ENCODE assay signal across 12 cellular contexts in the genomic region with DNA sequence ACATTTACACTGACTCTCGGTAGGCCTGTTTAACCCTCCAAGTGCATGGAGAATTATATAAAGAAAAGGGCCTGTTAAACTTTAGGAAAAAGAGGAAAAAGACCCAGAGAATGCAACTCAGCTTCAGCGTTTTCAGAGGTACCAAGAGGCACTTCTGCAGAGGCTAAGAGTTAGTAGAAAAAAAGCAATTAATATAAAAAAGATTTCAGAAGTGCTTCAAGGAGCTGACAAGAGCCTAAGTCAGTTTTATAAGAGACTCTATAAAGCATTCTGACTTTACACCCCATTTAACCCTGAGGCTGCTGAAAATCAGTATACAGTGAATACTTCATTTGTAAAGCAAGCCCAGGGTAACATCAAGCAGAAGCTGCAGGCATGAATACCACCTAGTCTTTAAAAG. TPM values are rescaled to one million over a fixed set of nuclear protein-coding genes. Genes with fewer than 3 reads are reported as not detected.
DNase-seq lines count a peak whose midpoint lies in the region; ATAC-seq and TF ChIP-seq lines count a peak whose summit lies in the region.
"Not testable (repeated sequence)": the region's sequence is repeated elsewhere in the genome, so short reads cannot be mapped to it uniquely, and the experiment has no call there.
"Had no signal": no experiment of that assay in that cellular context is flagged by ENCODE, and none has a peak within 500 bp of the region (broad histone marks: within the 10 kb centered on the region; RNA-seq: fewer than 3 reads in every experiment).

No MANE protein-coding gene starts in this region.

- H3K36me3 Mint-ChIP-seq in Caco-2 (ENCODE audit: insufficient read depth, unreplicated experiment); GM23338 (ENCODE audit: low read depth); MCF 10A (ENCODE audit: insufficient read depth, unreplicated experiment): not testable (repeated sequence)

- H3K27me3 ChIP-seq in Caco-2 (replicated peaks; ENCODE audit: control insufficient read depth, insufficient read depth, low read length); GM23338 (ENCODE audit: insufficient read depth); HUES64 (ENCODE audit: insufficient read depth, low read length); iPS-20b (ENCODE audit: insufficient read depth, low read length); mesendoderm (ENCODE audit: insufficient read depth, low read length, poor library complexity); parathyroid adenoma (ENCODE audit: control insufficient read depth, insufficient read depth, low read length): not testable (repeated sequence)

- H3K9me3 ChIP-seq in Caco-2; HUES64 (ENCODE audit: insufficient read depth, low read depth, low read length); iPS-20b (ENCODE audit: insufficient read depth, low read depth, low read length); parathyroid adenoma (ENCODE audit: control insufficient read depth, low read length): not testable (repeated sequence)

- not testable (repeated sequence) for H3K79me1 ChIP-seq in mesendoderm (ENCODE audit: low read length)

- not testable (repeated sequence) for H2BK5ac ChIP-seq in mesendoderm (ENCODE audit: low read length)

- not testable (repeated sequence) for H3K4me3 ChIP-seq in Caco-2 (ENCODE audit: low read depth, low read length); GM23338; HUES64 (ENCODE audit: low read length); iPS-20b (ENCODE audit: low read length); mesendoderm (ENCODE audit: low read length); parathyroid adenoma (ENCODE audit: low read depth, low read length)

- H3K4me1 ChIP-seq in Caco-2 (peaks cover 34% of the 10 kb centered on the region), GM23338 (ENCODE audit: insufficient read depth) (peaks cover 19% of the 10 kb centered on the region), HUES64 (ENCODE audit: insufficient read depth, low read length) (peaks cover 17% of the 10 kb centered on the region), iPS-20b (ENCODE audit: insufficient read depth, low read length) (peaks cover 18% of the 10 kb centered on the region), parathyroid adenoma (peaks cover 11% of the 10 kb centered on the region)
- H3K4me1 ChIP-seq in mesendoderm (ENCODE audit: control insufficient read depth, low read depth, low read length): not testable (repeated sequence)

- peak overlapping the region; percentile 96 for H2AFZ ChIP-seq in GM23338
- H2AFZ ChIP-seq in parathyroid adenoma: peak overlapping the region; percentile 6

- H3K23ac ChIP-seq in mesendoderm (ENCODE audit: low read length): not testable (repeated sequence)

- not testable (repeated sequence) for H3K27me3 Mint-ChIP-seq in Caco-2 (ENCODE audit: insufficient read depth, unreplicated experiment); GM23338 (ENCODE audit: insufficient read depth, low read depth, poor library complexity); MCF 10A (ENCODE audit: insufficient read depth, unreplicated experiment)

- not testable (repeated sequence) for H3F3A ChIP-seq in GM23338 (replicated peaks; ENCODE audit: low read depth)

- not testable (repeated sequence) for TF ChIP-seq CTCF in Caco-2 (IDR thresholded peaks at IDR 0.05; ENCODE audit: insufficient read depth in 1 of 2, low read depth in 1 of 2, low read length in 1 of 2, severe bottlenecking in 1 of 2, unreplicated experiment in 1 of 2); GM23338 (conservative IDR thresholded peaks at IDR 0.05; ENCODE audit: low read depth in 2 of 2); MCF 10A (IDR thresholded peaks at IDR 0.05; ENCODE audit: unreplicated experiment); parathyroid adenoma (IDR thresholded peaks at IDR 0.05)

- not testable (repeated sequence) for H3K9me3 Mint-ChIP-seq in Caco-2 (ENCODE audit: unreplicated experiment); GM23338; MCF 10A (ENCODE audit: unreplicated experiment)

- H3K27ac Mint-ChIP-seq in Caco-2 (ENCODE audit: unreplicated experiment) (peak overlapping the region; percentile 9), MCF 10A (ENCODE audit: low read depth, unreplicated experiment) (peak overlapping the region; percentile 2)
- not testable (repeated sequence) for H3K27ac Mint-ChIP-seq in GM23338

- intact Hi-C loops in Caco-2 (cut with micrococcal nuclease; ENCODE audit: unreplicated experiment); MCF 10A (cut with micrococcal nuclease): not testable (repeated sequence)

- H3K56ac ChIP-seq in mesendoderm (ENCODE audit: low read length): peak overlapping the region; percentile 49

- H3K27ac ChIP-seq in GM23338 (ENCODE audit: low read depth) (peak overlapping the region; percentile 92), HUES64 (ENCODE audit: low read depth, low read length) (peak overlapping the region; percentile 89)
- H3K27ac ChIP-seq in iPS-20b (ENCODE audit: low read length); mesendoderm (ENCODE audit: low read depth, low read length); parathyroid adenoma: not testable (repeated sequence)

- H2BK120ac ChIP-seq in mesendoderm (ENCODE audit: low read depth, low read length): not testable (repeated sequence)

- 44% methylated on average over 2 of the region's 2 CpGs for WGBS in HUES64
- no CpG with 5 or more reads among the region's 2 CpGs for WGBS in mesendoderm (ENCODE audit: extremely low coverage, insufficient coverage, low lambda C conversion rate)

- H4K20me1 ChIP-seq in GM23338 (replicated peaks; ENCODE audit: insufficient read depth): not testable (repeated sequence)

- H4K5ac ChIP-seq in mesendoderm (ENCODE audit: low read length): not testable (repeated sequence)

- peak overlapping the region; percentile 58 for H3K4me2 ChIP-seq in GM23338
- not testable (repeated sequence) for H3K4me2 ChIP-seq in mesendoderm (ENCODE audit: low read length); parathyroid adenoma (ENCODE audit: low read length)

- H3K9me2 ChIP-seq in GM23338 (ENCODE audit: insufficient read depth): not testable (repeated sequence)

- ATAC-seq in GM23338: peak; percentile 32; the same call in 2 of the 3 replicates

- not testable (repeated sequence) for BruUV-seq in Caco-2 (replicated peaks; lab: Mats Ljungman, UMichigan); MCF 10A (replicated peaks; lab: Mats Ljungman, UMichigan)

- not testable (repeated sequence) for H3K4me3 Mint-ChIP-seq in Caco-2 (ENCODE audit: unreplicated experiment); GM23338; MCF 10A (ENCODE audit: unreplicated experiment)

- not testable (repeated sequence) for H3K36me3 ChIP-seq in Caco-2 (ENCODE audit: control insufficient read depth, insufficient read depth, low read length); GM23338 (ENCODE audit: insufficient read depth); HUES64 (ENCODE audit: insufficient read depth, low read length); iPS-20b (ENCODE audit: insufficient read depth, low read depth, low read length); mesendoderm (ENCODE audit: control insufficient read depth, insufficient read depth, low read length); parathyroid adenoma (ENCODE audit: control insufficient read depth, insufficient read depth, low read length)

- H3K79me2 ChIP-seq in GM23338 (replicated peaks; ENCODE audit: insufficient read depth); mesendoderm (ENCODE audit: control insufficient read depth, insufficient read depth, low read length); parathyroid adenoma: not testable (repeated sequence)

- H4K8ac ChIP-seq in mesendoderm (ENCODE audit: low read depth, low read length): not testable (repeated sequence)

- peak overlapping the region; percentile 76 for H3K18ac ChIP-seq in mesendoderm (ENCODE audit: low read length)

- H3K4me1 Mint-ChIP-seq in Caco-2 (ENCODE audit: low read depth, unreplicated experiment) (peaks cover 46% of the 10 kb centered on the region), GM23338 (peaks cover 20% of the 10 kb centered on the region), MCF 10A (ENCODE audit: insufficient read depth, unreplicated experiment) (peaks cover 18% of the 10 kb centered on the region)

- not testable (repeated sequence) for H2BK15ac ChIP-seq in mesendoderm (replicated peaks; ENCODE audit: low read depth)

- not testable (repeated sequence) for DNase-seq in Caco-2; GM23338 (ENCODE audit: low spot score); MCF 10A (ENCODE audit: unreplicated experiment); mesendoderm

- H2AK5ac ChIP-seq in mesendoderm (ENCODE audit: low read length): not testable (repeated sequence)

- H3K4ac ChIP-seq in mesendoderm (ENCODE audit: low read depth, low read length): peak overlapping the region; percentile 9

- H3K9ac ChIP-seq in HUES64 (ENCODE audit: low read depth, low read length) (peak overlapping the region; percentile 47; the same call in 1 of the 2 replicates), iPS-20b (ENCODE audit: low read depth, low read length) (peak overlapping the region; percentile 61; the same call in 1 of the 2 replicates)
- H3K9ac ChIP-seq in mesendoderm (ENCODE audit: low read length); parathyroid adenoma: not testable (repeated sequence)

- POLR2A ChIA-PET in Caco-2 (lab: Charles Lee); MCF 10A (lab: Yijun Ruan, JAX): not testable (repeated sequence)

- CTCF ChIA-PET in Caco-2 (lab: Charles Lee): not testable (repeated sequence)
- CTCF ChIA-PET in MCF 10A (lab: Yijun Ruan, JAX): interaction anchor here (0.6 to 0.7 kb wide), 2 partner anchors 9 to 220 kb away, joined by 3 read pairs; no protein-coding TSS in a partner anchor

RNA-seq across cellular contexts. Expression of gene GSTA3, which starts 14.2 kb away (rescaled TPM):
- total RNA-seq in Caco-2 (2022): not detected in 2 replicates
- not detected in 2 replicates for total RNA-seq in GM23338 (2014; rRNA removed; shearing (Covaris generic))
- polyA plus RNA-seq in GM23338 (2016; fragmentation: Nextera tagmentation; extraction: Ambion mirVana): not detected in 2 replicates
- not detected for polyA plus RNA-seq in HUES64 (2013, experiment 1 of 2)
- polyA plus RNA-seq in HUES64 (2013, experiment 2 of 2): not detected
- not detected in 2 replicates for total RNA-seq in MCF 10A (2022)
- polyA plus RNA-seq in mesendoderm (2013, experiment 1 of 2): not detected
- polyA plus RNA-seq in mesendoderm (2013, experiment 2 of 2): not detected
- total RNA-seq: CD4-positive, alpha-beta T cell; HFFc6; HT1080 had no signal
- polyA plus RNA-seq: A549, BJ had no signal
